ENCODE assay signal across 20 cellular contexts in genomic region chr10:18162021-18162631, GRCh38. TPM values are rescaled to one million over a fixed set of nuclear protein-coding genes. Genes with fewer than 3 reads are reported as not detected.
A peak's percentile ranks its signal among the peaks of the same experiment; 100 is the strongest.
DNase-seq lines count a peak whose midpoint lies in the region; ATAC-seq lines count a peak whose summit lies in the region.
"Had no signal": no experiment of that assay in that cellular context is flagged by ENCODE, and none has a peak within 500 bp of the region (broad histone marks: within the 10 kb centered on the region; RNA-seq: fewer than 3 reads in every experiment).

No MANE protein-coding gene starts in this region.

- H3K9me3 Mint-ChIP-seq in T-cell = peaks cover 0 to 14% (median 0%) of the 10 kb centered on the region in 3 donors
- H3K9me3 Mint-ChIP-seq: GM23338, H9 had no signal

- H3K27ac Mint-ChIP-seq in T-cell = no peak overlapping the region
- H3K27ac Mint-ChIP-seq: GM23338, H9 had no signal

- H3F3A ChIP-seq in GM23248 (ENCODE audit: insufficient read depth) = peaks cover 56% of the 10 kb centered on the region

- no peak overlapping the region for H3K9ac ChIP-seq in GM23248

- H3K4me3 ChIP-seq in GM23248 = no peak overlapping the region
- H3K4me3 ChIP-seq: GM23338 had no signal

- no peaks in the 10 kb centered on the region for H4K20me1 ChIP-seq in GM23248 (ENCODE audit: insufficient read depth)

- H3K4me2 ChIP-seq in GM23248 (ENCODE audit: unreplicated experiment) = no peak overlapping the region
- H3K4me2 ChIP-seq: GM23338 had no signal

- H3K4me3 Mint-ChIP-seq in T-cell = no peak overlapping the region
- H3K4me3 Mint-ChIP-seq: GM23338, H9 had no signal

- no peak for ATAC-seq in T-cell (replicated peaks in 1 of 4)
- ATAC-seq: GM23338, SK-N-SH treated with all-trans-retinoic acid at 6 μM for 48 hours had no signal

- DNase-seq in NCI-H510A treated with DMSO at 0.1 percent for 48 hours (lab: John Stamatoyannopoulos, UW) (peak; percentile 6), NCI-H510A (lab: John Stamatoyannopoulos, UW) (no peak), amniotic epithelial cell (ENCODE audit: low read depth) (peak; percentile 70), iris pigment epithelial cell (ENCODE audit: low read depth) (peak; percentile 70), SHP77 treated with DMSO at 0.1 percent for 48 hours (lab: John Stamatoyannopoulos, UW) (no peak), GM23248 (no peak), T-cell (no peak)
- DNase-seq: DMS153, H9, IMR-90, KG1, MM.1S, NCI-H2029, NCI-H345, NCI-H524 treated with DMSO at 0.1 percent for 48 hours, NCI-H774 had no signal

- 86 to 88% methylated on average over 7 of the region's 7 CpGs for WGBS in GM23248 (ENCODE audit: low coverage in 1 of 2, low lambda C conversion rate in 2 of 2, missing lambda C conversion rate in 2 of 2), 2 experiments

- H2AFZ ChIP-seq in GM23248 = no peak overlapping the region
- H2AFZ ChIP-seq: GM23338 had no signal

- H3K27me3 ChIP-seq in GM23248 (replicated peaks; ENCODE audit: insufficient read depth) = no peaks in the 10 kb centered on the region

- peaks cover 0 to 2% of the 10 kb centered on the region in 2 donors for H3K27me3 Mint-ChIP-seq in T-cell

- H3K79me2 ChIP-seq in GM23248 (ENCODE audit: insufficient read depth) = no peaks in the 10 kb centered on the region

- no peaks in the 10 kb centered on the region for H3K9me2 ChIP-seq in GM23248 (ENCODE audit: insufficient read depth)

- no peaks in the 10 kb centered on the region for H3K9me3 ChIP-seq in GM23248 (ENCODE audit: low read depth)

- H3K36me3 Mint-ChIP-seq in T-cell = no peaks in the 10 kb centered on the region

- H3K27ac ChIP-seq in GM23248 = no peak overlapping the region

- in situ Hi-C loops in GM23248 (cut with MboI) = no loop called here

- peaks cover 55% of the 10 kb centered on the region for H3K4me1 ChIP-seq in GM23248 (ENCODE audit: insufficient read depth)

- H3K4me1 Mint-ChIP-seq in T-cell = no peaks in the 10 kb centered on the region
- H3K4me1 Mint-ChIP-seq: GM23338, H9 had no signal

- POLR2A ChIA-PET in T-cell (lab: Charles Lee) = interaction anchor here in 1 of 2 donors (0.5 kb wide), 1 partner anchor 11 kb away, joined by 5 read pairs; no protein-coding TSS in a partner anchor

- CTCF ChIA-PET in T-cell (lab: Charles Lee) = interaction anchor here in 1 of 2 donors (0.7 kb wide), 1 partner anchor 149 kb away, joined by 3 read pairs; no protein-coding TSS in a partner anchor

- H3K36me3 ChIP-seq in GM23248 (ENCODE audit: low read depth) = no peaks in the 10 kb centered on the region

RNA-seq across cellular contexts. Expression of gene CACNB2, which starts 21.9 kb away (rescaled TPM):
- 0.32 and 3.7 TPM in 2 replicates for total RNA-seq in GM23248 (2014; rRNA removed; shearing (Covaris generic))
- 0.23 and 0.31 TPM in 2 replicates for polyA plus RNA-seq in GM23248 (2016; fragmentation: Nextera tagmentation; extraction: Ambion mirVana)
- not detected for total RNA-seq in T-cell
- total RNA-seq: A172, G401 had no signal

Comparison
In these comparisons a context has a peak if more than half of its experiments do, and no peak if none do; other contexts are left out.
1. DNase-seq: peak in NCI-H510A treated with DMSO at 0.1 percent for 48 hours (single experiment), amniotic epithelial cell (single experiment) and iris pigment epithelial cell (single experiment); none in NCI-H510A (single experiment), SHP77 treated with DMSO at 0.1 percent for 48 hours (single experiment), GM23248 (single experiment) and T-cell (0 of 34).